Comparison of ENCODE assay signal across 1 cellular context in the genomic region with DNA sequence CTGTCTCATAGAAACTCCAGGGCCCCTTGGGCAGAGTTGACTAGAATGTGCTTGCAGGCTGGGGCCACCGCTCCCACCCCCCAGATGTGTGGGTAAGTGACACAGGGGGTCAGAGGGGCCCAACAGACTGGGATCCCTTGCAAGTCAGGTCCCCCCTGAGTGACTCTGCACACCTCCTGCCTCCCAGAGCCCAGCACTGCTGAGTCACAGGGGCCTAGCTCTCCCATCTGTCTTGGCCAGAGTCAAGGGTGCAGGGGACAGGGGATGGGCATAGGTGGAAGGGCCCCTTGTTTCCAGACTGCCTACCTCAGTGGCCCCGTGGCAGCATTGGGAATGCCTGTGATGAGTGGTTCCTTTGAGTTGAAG.
TF ChIP-seq lines count a peak whose summit lies in the region.

No MANE protein-coding gene starts in this region.

TF ChIP-seq in IMR-90, 13 proteins besides CTCF, POLR2A, EP300 and RAD21:
- TF ChIP-seq MAZ (IDR thresholded peaks at IDR 0.05; ENCODE audit: borderline replicate concordance, low read depth, low read length) (no peak), RCOR1 (IDR thresholded peaks at IDR 0.05; ENCODE audit: insufficient replicate concordance, low read length) (no peak), NFE2L2 (IDR thresholded peaks at IDR 0.05; ENCODE audit: low read depth, low read length) (no peak), BHLHE40 (IDR thresholded peaks at IDR 0.05; ENCODE audit: low read depth, low read length) (no peak), RFX5 (IDR thresholded peaks at IDR 0.05; ENCODE audit: low read depth, low read length) (no peak), USF2 (IDR thresholded peaks at IDR 0.05; ENCODE audit: low read depth, low read length) (no peak), CHD1 (IDR thresholded peaks at IDR 0.05; ENCODE audit: low read depth, low read length) (no peak), CEBPB (IDR thresholded peaks at IDR 0.05; ENCODE audit: low read depth, low read length) (no peak)
